9 cellular contexts compared by ENCODE assay signal in genomic region chr19:21023901-21024300, GRCh38. TPM values are rescaled to one million over a fixed set of nuclear protein-coding genes. Genes with fewer than 3 reads are reported as not detected.
DNase-seq lines count a peak whose midpoint lies in the region; ATAC-seq and TF ChIP-seq lines count a peak whose summit lies in the region.
"Had no signal": no experiment of that assay in that cellular context is flagged by ENCODE, and none has a peak within 500 bp of the region (broad histone marks: within the 10 kb centered on the region; RNA-seq: fewer than 3 reads in every experiment).

No MANE protein-coding gene starts in this region.

- H3K9me3 Mint-ChIP-seq in CD8-positive, alpha-beta T cell: no peaks in the 10 kb centered on the region
- H3K9me3 Mint-ChIP-seq in HFFc6 (no peaks in the 10 kb centered on the region), natural killer cell (no peaks in the 10 kb centered on the region)

- H3K4me1 ChIP-seq in CD8-positive, alpha-beta T cell (ENCODE audit: insufficient read depth, low read length): peaks cover 47% of the 10 kb centered on the region
- H3K4me1 ChIP-seq in BE2C: no peaks in the 10 kb centered on the region
- peaks cover 0 to 12% (median 0%) of the 10 kb centered on the region in 4 donors for H3K4me1 ChIP-seq in Peyer's patch

- H3K27ac ChIP-seq in CD8-positive, alpha-beta T cell (ENCODE audit: low read depth, low read length): no peak overlapping the region
- H3K27ac ChIP-seq in Peyer's patch: no peak overlapping the region

- no peak for TF ChIP-seq POLR2A in Peyer's patch (IDR thresholded peaks at IDR 0.05)

- no peak for DNase-seq in CD8-positive, alpha-beta T cell
- DNase-seq in HFFc6: peak; percentile 68
- peak; percentile 1 to 68 for DNase-seq in cardiac fibroblast (ENCODE audit: low read depth in 2 of 2)
- DNase-seq in natural killer cell: no peak
- DNase-seq in BE2C: no peak
- DNase-seq in SW 1271 (lab: John Stamatoyannopoulos, UW): no peak
- DNase-seq in Peyer's patch: no peak
- no peak for DNase-seq in superior temporal gyrus (ENCODE audit: extremely low spot score)
- DNase-seq: stimulated activated CD8-positive, alpha-beta memory T cell treated with anti-CD3 and anti-CD28 coated beads, Interleukin-4, amount 100 ng/mL, for 48 hours had no signal

- no peaks in the 10 kb centered on the region for H3K9me3 ChIP-seq in CD8-positive, alpha-beta T cell (ENCODE audit: low read length)
- H3K9me3 ChIP-seq in BE2C (no peaks in the 10 kb centered on the region), Peyer's patch (no peaks in the 10 kb centered on the region)

- intact Hi-C loops in CD8-positive, alpha-beta T cell (cut with DNase I, micrococcal nuclease): loop anchor here in 1 of 2 experiments (5.0 to 10.0 kb wide), 5 partner anchors 102 to 828 kb away; partner anchors contain the start of genes ZNF429, ZNF626, ZNF708 and ZNF85
- intact Hi-C loops in natural killer cell (cut with micrococcal nuclease): loop anchor here (10.0 kb wide), 2 partner anchors 99 to 121 kb away; partner anchors contain the start of genes ZNF431 and ZNF85

- no peak for TF ChIP-seq CTCF in CD8-positive, alpha-beta T cell (IDR thresholded peaks at IDR 0.05)
- TF ChIP-seq CTCF in HFFc6 (IDR thresholded peaks at IDR 0.05) (no peak), cardiac fibroblast (IDR thresholded peaks at IDR 0.05; ENCODE audit: low read depth, low read length) (no peak), natural killer cell (IDR thresholded peaks at IDR 0.05) (no peak), BE2C (IDR thresholded peaks at IDR 0.05; ENCODE audit: low read depth, low read length) (no peak), Peyer's patch (IDR thresholded peaks at IDR 0.05) (no peak)

- peaks cover 69% of the 10 kb centered on the region for H3K36me3 Mint-ChIP-seq in CD8-positive, alpha-beta T cell
- H3K36me3 Mint-ChIP-seq in HFFc6 (ENCODE audit: low read depth) (peaks cover 58% of the 10 kb centered on the region), natural killer cell (peaks cover 6% of the 10 kb centered on the region)

- peaks cover 3% of the 10 kb centered on the region for H3K36me3 ChIP-seq in CD8-positive, alpha-beta T cell (ENCODE audit: insufficient read depth, low read length)
- peaks cover 25% of the 10 kb centered on the region for H3K36me3 ChIP-seq in BE2C
- H3K36me3 ChIP-seq in Peyer's patch: peaks cover 0 to 45% (median 0%) of the 10 kb centered on the region in 3 donors

- peaks cover 78% of the 10 kb centered on the region for H3K4me1 Mint-ChIP-seq in CD8-positive, alpha-beta T cell (ENCODE audit: low read depth)
- H3K4me1 Mint-ChIP-seq in HFFc6 (ENCODE audit: low read depth) (peaks cover 48% of the 10 kb centered on the region), natural killer cell (peaks cover 59 to 61% of the 10 kb centered on the region in 2 donors)

- H3K4me3 ChIP-seq in CD8-positive, alpha-beta T cell (ENCODE audit: low read depth, low read length): no peak overlapping the region
- H3K4me3 ChIP-seq in cardiac fibroblast (replicated peaks in 1 of 2; ENCODE audit: low read depth in 2 of 2, low read length in 2 of 2) (no peak overlapping the region), BE2C (ENCODE audit: low read depth, low read length) (no peak overlapping the region), Peyer's patch (no peak overlapping the region)

- CTCF ChIA-PET in CD8-positive, alpha-beta T cell (lab: Charles Lee): no interaction called here

- H3K27ac Mint-ChIP-seq in CD8-positive, alpha-beta T cell: no peak overlapping the region
- H3K27ac Mint-ChIP-seq in HFFc6 (peak overlapping the region; percentile 78), natural killer cell (peak overlapping the region; percentile 59 to 69)

- POLR2A ChIA-PET in CD8-positive, alpha-beta T cell (lab: Charles Lee): interaction anchor here (1.4 kb wide), 1 partner anchor 24 kb away, joined by 5 read pairs; no protein-coding TSS in a partner anchor

- peak overlapping the region; percentile 8 for H3K4me3 Mint-ChIP-seq in CD8-positive, alpha-beta T cell
- H3K4me3 Mint-ChIP-seq in HFFc6 (peak overlapping the region; percentile 13), natural killer cell (no peak overlapping the region)

- H3K27me3 ChIP-seq in CD8-positive, alpha-beta T cell (ENCODE audit: insufficient read depth, low read length): no peaks in the 10 kb centered on the region
- H3K27me3 ChIP-seq in BE2C (no peaks in the 10 kb centered on the region), Peyer's patch (no peaks in the 10 kb centered on the region)

- H3K27me3 Mint-ChIP-seq in CD8-positive, alpha-beta T cell (ENCODE audit: low read depth): no peaks in the 10 kb centered on the region
- H3K27me3 Mint-ChIP-seq in HFFc6 (ENCODE audit: insufficient read depth): peaks cover 8% of the 10 kb centered on the region
- H3K27me3 Mint-ChIP-seq in natural killer cell (ENCODE audit: low read depth in 2 of 2): no peaks in the 10 kb centered on the region

- no peak for ATAC-seq in CD8-positive, alpha-beta T cell
- ATAC-seq in natural killer cell: no peak

RNA-seq across cellular contexts. Expression of gene ZNF430, which starts 3.4 kb away (rescaled TPM):
- total RNA-seq in CD8-positive, alpha-beta T cell: 10 to 100 TPM; 42.3 to 45.1 TPM
- 1 to 10 TPM; 5.4 to 9.2 (median 7.1) TPM for total RNA-seq in HFFc6 (2021; fragmentation: NEBNext Ultra II Directional; extraction: Animal tissue kit (Norgen Biotek cat#: 25700))
- total RNA-seq in natural killer cell (10 to 100 TPM; 32.7 to 43.0 (median 33.3) TPM), Peyer's patch (10 to 100 TPM in 2 of 4 donors, 1 to 10 TPM in 2; 8.6 to 14.9 (median 10.2) TPM)
- 1.9 TPM for polyA plus RNA-seq in BE2C (2012; ENCODE audit: insufficient read depth, insufficient read length, low read depth)

RNA-seq across cellular contexts. Expression of gene ZNF714, which starts 58.1 kb away (rescaled TPM):
- 1 to 10 TPM; 7.5 to 8.5 TPM for total RNA-seq in CD8-positive, alpha-beta T cell
- 10 to 100 TPM in 1 of 6 experiments, 1 to 10 TPM in 5; 5.4 to 10.8 (median 8.6) TPM for total RNA-seq in HFFc6 (2021; fragmentation: NEBNext Ultra II Directional; extraction: Animal tissue kit (Norgen Biotek cat#: 25700))
- total RNA-seq in natural killer cell (10 to 100 TPM; 12.5 to 15.0 (median 14.7) TPM), Peyer's patch (10 to 100 TPM in 2 of 4 donors, 1 to 10 TPM in 2; 7.8 to 16.5 (median 11.4) TPM)
- 3.3 TPM for polyA plus RNA-seq in BE2C (2012; ENCODE audit: insufficient read depth, insufficient read length, low read depth)

Comparison
In these comparisons a context has a peak if more than half of its experiments do, and no peak if none do; other contexts are left out.
1. DNase-seq: peak in HFFc6 (single experiment) and cardiac fibroblast (2 of 2); none in CD8-positive, alpha-beta T cell (0 of 7), natural killer cell (single experiment), BE2C (single experiment), SW 1271 (0 of 2), Peyer's patch (0 of 3) and superior temporal gyrus (single experiment).